ENCODE assay signal across 11 cellular contexts in the genomic region with DNA sequence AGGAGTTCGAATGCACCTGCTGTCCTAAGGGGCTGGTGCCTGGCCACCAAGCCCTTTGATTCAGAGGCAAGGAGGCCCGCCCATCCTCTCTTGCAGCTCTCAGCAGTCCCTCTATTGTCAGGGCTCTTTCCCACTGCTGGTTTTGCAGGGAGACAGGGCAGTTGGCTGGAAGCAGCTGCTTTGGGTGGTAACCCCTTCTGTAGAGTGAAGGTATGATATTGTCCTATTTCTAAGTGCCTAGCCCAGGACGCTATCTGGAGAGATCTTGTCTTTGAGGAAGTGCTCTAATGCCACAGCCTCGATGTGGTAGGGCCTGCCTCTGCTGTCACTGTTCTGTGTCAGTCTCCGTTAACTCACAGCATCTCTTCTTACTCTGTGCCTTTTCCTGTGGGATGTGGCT. TPM values are rescaled to one million over a fixed set of nuclear protein-coding genes. Genes with fewer than 3 reads are reported as not detected.
A peak's percentile ranks its signal among the peaks of the same experiment; 100 is the strongest.
DNase-seq lines count a peak whose midpoint lies in the region; ATAC-seq and TF ChIP-seq lines count a peak whose summit lies in the region.
"Had no signal": no experiment of that assay in that cellular context is flagged by ENCODE, and none has a peak within 500 bp of the region (broad histone marks: within the 10 kb centered on the region; RNA-seq: fewer than 3 reads in every experiment).

No MANE protein-coding gene starts in this region.

- no peak overlapping the region for H3K4ac ChIP-seq in neuronal stem cell (ENCODE audit: low read length)

- no peak overlapping the region for H2BK5ac ChIP-seq in neuronal stem cell (ENCODE audit: low read length)

- BruUV-seq in PC-3 (replicated peaks; lab: Mats Ljungman, UMichigan) (no TSS peak), A673 (replicated peaks; lab: Mats Ljungman, UMichigan) (no TSS peak)

- CTCF ChIA-PET in PC-3 (lab: Charles Lee) (no interaction called here), A673 (lab: Charles Lee) (no interaction called here)

- H2AK5ac ChIP-seq in neuronal stem cell (ENCODE audit: low read depth, low read length) = no peak overlapping the region

- no peak overlapping the region for H4K8ac ChIP-seq in neuronal stem cell (ENCODE audit: low read depth, low read length)

- H3K18ac ChIP-seq in neuronal stem cell (ENCODE audit: low read length) = no peak overlapping the region

- no peaks in the 10 kb centered on the region for H3F3A ChIP-seq in PC-3 (ENCODE audit: low read length, unreplicated experiment)

- H3K23ac ChIP-seq in neuronal stem cell (ENCODE audit: low read depth, low read length, poor library complexity) = no peak overlapping the region

- H3K27me3 ChIP-seq in neuronal stem cell (ENCODE audit: control insufficient read depth in 3 of 3, insufficient read depth in 3 of 3, low read depth in 1 of 3, low read length in 3 of 3) = no peaks in the 10 kb centered on the region
- no peaks in the 10 kb centered on the region for H3K27me3 ChIP-seq in PC-3 (ENCODE audit: low read length)
- no peaks in the 10 kb centered on the region for H3K27me3 ChIP-seq in A673 (replicated peaks; ENCODE audit: insufficient read depth, low read depth, low read length, poor library complexity)

- H3K79me2 ChIP-seq in PC-3 (ENCODE audit: low read length) = peaks cover 96% of the 10 kb centered on the region

- H2BK12ac ChIP-seq in neuronal stem cell (ENCODE audit: low read length) = no peak overlapping the region

- no peak for TF ChIP-seq POLR2A in GM18505 (IDR thresholded peaks at IDR 0.05; ENCODE audit: borderline replicate concordance, extremely low read depth, insufficient read depth, insufficient read length)

- ATAC-seq in GM18498 (IDR thresholded peaks at IDR 0.05; ENCODE audit: unreplicated experiment) = peak; percentile 35
- no peak for ATAC-seq in GM19397 (IDR thresholded peaks at IDR 0.05; ENCODE audit: unreplicated experiment)
- ATAC-seq in GM18505 (IDR thresholded peaks at IDR 0.05; ENCODE audit: unreplicated experiment) = no peak
- no peak for ATAC-seq in PC-3
- ATAC-seq: left lobe of liver had no signal

- H3K4me2 ChIP-seq in neuronal stem cell (ENCODE audit: insufficient read depth, low read length, poor library complexity, severe bottlenecking) (no peak overlapping the region), PC-3 (ENCODE audit: low read length) (no peak overlapping the region)

- no peak overlapping the region for H2BK120ac ChIP-seq in neuronal stem cell (ENCODE audit: low read depth, low read length)

- H3K36me3 ChIP-seq in neuronal stem cell (replicated peaks in 1 of 2; ENCODE audit: control insufficient read depth in 2 of 2, insufficient read depth in 2 of 2, low read length in 2 of 2) = peaks cover 10 to 93% of the 10 kb centered on the region in 2 donors
- no peaks in the 10 kb centered on the region for H3K36me3 ChIP-seq in PC-3 (ENCODE audit: low read depth, low read length)
- peaks cover 4% of the 10 kb centered on the region for H3K36me3 ChIP-seq in A673 (ENCODE audit: insufficient read depth, low read length, poor library complexity, severe bottlenecking)

- H3K27ac ChIP-seq in neuronal stem cell (replicated peaks; ENCODE audit: low read length) = no peak overlapping the region
- no peak overlapping the region for H3K27ac ChIP-seq in PC-3 (ENCODE audit: low read length)
- H3K27ac ChIP-seq in A673 (ENCODE audit: low read depth, low read length, poor library complexity, severe bottlenecking) = no peak overlapping the region
- H3K27ac ChIP-seq: GM23248 had no signal

- H3K9ac ChIP-seq in neuronal stem cell (ENCODE audit: low read depth, low read length, poor library complexity) (peak overlapping the region; percentile 1), PC-3 (ENCODE audit: low read length) (no peak overlapping the region)
- H3K9ac ChIP-seq: GM23248 had no signal

- peak; percentile 3 for DNase-seq in NCI-H187 treated with DMSO at 0.1 percent for 48 hours (lab: John Stamatoyannopoulos, UW)
- DNase-seq in activated effector memory CD4-positive, alpha-beta T cell treated with anti-CD3 and anti-CD28 coated beads, Interleukin-2, amount 50 U/mL, for 16 hours = peak; percentile 77
- no peak for DNase-seq in neuronal stem cell (ENCODE audit: low spot score)
- DNase-seq in PC-3 = no peak
- DNase-seq in A673 (ENCODE audit: low spot score) = no peak
- DNase-seq: GM23248; stimulated activated CD4-positive, alpha-beta T cell treated with anti-CD3 and anti-CD28 coated beads, Interleukin-4, amount 100 ng/mL, for 4 hours had no signal

- H3K4me1 ChIP-seq in neuronal stem cell (ENCODE audit: control insufficient read depth in 2 of 2, insufficient read depth in 1 of 2, low read depth in 1 of 2, low read length in 2 of 2) = peaks cover 22 to 30% of the 10 kb centered on the region in 2 donors
- peaks cover 18% of the 10 kb centered on the region for H3K4me1 ChIP-seq in PC-3 (ENCODE audit: insufficient read depth, low read length)
- H3K4me1 ChIP-seq in A673 (ENCODE audit: insufficient read depth, low read length, poor library complexity, severe bottlenecking) = peaks cover 10% of the 10 kb centered on the region

- no peaks in the 10 kb centered on the region for H3K9me2 ChIP-seq in PC-3 (replicated peaks; ENCODE audit: low read length)

- H4K91ac ChIP-seq in neuronal stem cell (ENCODE audit: low read depth, low read length, poor library complexity) = no peak overlapping the region

- no CpG with 5 or more reads among the region's 5 CpGs for WGBS in neuronal stem cell (ENCODE audit: extremely low coverage in 2 of 2, insufficient read length in 2 of 2, insufficient replicate concordance in 1 of 2), 2 donors

- no peaks in the 10 kb centered on the region for H3K9me3 ChIP-seq in neuronal stem cell (replicated peaks in 1 of 2; ENCODE audit: control insufficient read depth in 2 of 2, insufficient read depth in 1 of 2, low read depth in 1 of 2, low read length in 2 of 2)
- H3K9me3 ChIP-seq in PC-3 (ENCODE audit: low read length) = no peaks in the 10 kb centered on the region
- no peaks in the 10 kb centered on the region for H3K9me3 ChIP-seq in A673 (ENCODE audit: low read depth, low read length, poor library complexity, severe bottlenecking)

- H3K79me1 ChIP-seq in neuronal stem cell (ENCODE audit: low read depth, low read length) = peaks cover 26% of the 10 kb centered on the region

- no peak overlapping the region for H3K14ac ChIP-seq in neuronal stem cell (ENCODE audit: low read length)

- H2BK15ac ChIP-seq in neuronal stem cell (ENCODE audit: low read length) = no peak overlapping the region

- H3K4me3 ChIP-seq in neuronal stem cell (ENCODE audit: low read length in 2 of 2) (no peak overlapping the region), PC-3 (ENCODE audit: low read length) (no peak overlapping the region), A673 (ENCODE audit: low read depth, low read length, poor library complexity, severe bottlenecking) (no peak overlapping the region)
- H3K4me3 ChIP-seq: GM23248 had no signal

- TF ChIP-seq CTCF in PC-3 (conservative IDR thresholded peaks at IDR 0.05; ENCODE audit: low read depth, low read length) (no peak), A673 (conservative IDR thresholded peaks at IDR 0.05; ENCODE audit: low read depth, low read length) (no peak)

- intact Hi-C loops in PC-3 (cut with micrococcal nuclease) (no loop called here), A673 (cut with micrococcal nuclease; ENCODE audit: unreplicated experiment) (no loop called here)

- POLR2A ChIA-PET in PC-3 (lab: Charles Lee; ENCODE audit: unreplicated experiment) = no interaction called here
- POLR2A ChIA-PET in A673 (lab: Charles Lee; ENCODE audit: low non-redundant PET) = interaction anchor here (0.6 kb wide), 1 partner anchor 12 kb away, joined by 4 read pairs; no protein-coding TSS in a partner anchor

- peaks cover 68% of the 10 kb centered on the region for H4K20me1 ChIP-seq in PC-3 (ENCODE audit: low read length)

- no peak overlapping the region for H2AFZ ChIP-seq in neuronal stem cell (ENCODE audit: low read length)
- H2AFZ ChIP-seq in PC-3 (ENCODE audit: low read length) = no peak overlapping the region
- H2AFZ ChIP-seq: GM23248 had no signal

RNA-seq across cellular contexts. Expression of gene PLCG1, which starts 5.6 kb away (rescaled TPM):
- polyA plus RNA-seq in neuronal stem cell (2013, experiment 1 of 2) = 138 TPM
- polyA plus RNA-seq in neuronal stem cell (2013, experiment 2 of 2) = 134 TPM
- total RNA-seq in PC-3 (2014; rRNA removed) (68.8 and 112 TPM in 2 replicates), A673 (2021) (146 and 174 TPM in 2 replicates)

Comparison
In these comparisons a context has a peak if more than half of its experiments do, and no peak if none do; other contexts are left out.
1. DNase-seq: peak in NCI-H187 treated with DMSO at 0.1 percent for 48 hours (single experiment) and activated effector memory CD4-positive, alpha-beta T cell treated with anti-CD3 and anti-CD28 coated beads, Interleukin-2, amount 50 U/mL, for 16 hours (single experiment); none in neuronal stem cell (single experiment), PC-3 (single experiment) and A673 (single experiment).